ENCODE assay signal across 21 cellular contexts in the genomic region with DNA sequence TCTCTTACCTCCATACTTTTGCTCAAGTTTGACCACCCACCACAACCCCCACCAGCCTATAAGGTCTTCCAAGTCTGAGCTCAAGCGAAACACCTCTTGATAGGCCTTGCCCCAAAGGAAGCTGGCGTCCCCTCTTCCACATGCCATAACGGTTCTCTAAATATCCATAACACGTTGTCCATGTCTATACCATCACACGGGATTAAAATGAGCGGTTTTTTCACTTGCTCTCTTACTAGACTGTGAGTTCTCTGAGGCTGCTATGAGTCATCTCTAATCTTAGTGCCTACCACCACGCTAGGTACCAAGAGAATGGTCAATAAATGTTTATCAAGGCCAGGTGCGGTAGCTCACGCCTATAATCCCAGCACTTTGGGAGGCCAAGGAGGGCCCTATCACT. TPM values are rescaled to one million over a fixed set of nuclear protein-coding genes. Genes with fewer than 3 reads are reported as not detected.
DNase-seq lines count a peak whose midpoint lies in the region; ATAC-seq and TF ChIP-seq lines count a peak whose summit lies in the region.
"Had no signal": no experiment of that assay in that cellular context is flagged by ENCODE, and none has a peak within 500 bp of the region (broad histone marks: within the 10 kb centered on the region; RNA-seq: fewer than 3 reads in every experiment).

No MANE protein-coding gene starts in this region.

- DNase-seq in activated T-cell treated with anti-CD3 and anti-CD28 coated beads, Interleukin-2, amount 50 U/mL, for 72 hours = no peak
- no peak for DNase-seq in activated T-cell treated with anti-CD3 and anti-CD28 coated beads, Interleukin-2, amount 50 U/mL, for 1 hour
- no peak for DNase-seq in WTC11 (ENCODE audit: low spot score)
- no peak for DNase-seq in left colon
- DNase-seq in testis = peak; percentile 4
- no peak for DNase-seq in kidney tubule cell (ENCODE audit: low spot score)
- no peak for DNase-seq in body of pancreas
- DNase-seq in AG08396 (ENCODE audit: low spot score) = no peak
- DNase-seq: heart right ventricle, HFFc6, KBM-7, mammary epithelial cell, MG63, NCI-H2029 treated with DMSO at 0.1 percent for 48 hours, NCI-H345, Right ventricle myocardium superior, substantia nigra, upper lobe of right lung had no signal

- intact Hi-C loops in left colon (cut with DNase I, micrococcal nuclease) (no loop called here), testis (cut with DNase I; ENCODE audit: low total_unique reads) (no loop called here), body of pancreas (cut with DNase I) (no loop called here)

- ATAC-seq in activated T-cell treated with anti-CD3 and anti-CD28 coated beads, Interleukin-2, amount 50 U/mL, for 72 hours (replicated peaks in 1 of 2) = peak; percentile 18 to 32
- no peak for ATAC-seq in WTC11
- ATAC-seq in left colon = peak; percentile 15
- ATAC-seq in body of pancreas = no peak
- ATAC-seq: upper lobe of right lung had no signal

- no peaks in the 10 kb centered on the region for H3K9me3 ChIP-seq in testis
- H3K9me3 ChIP-seq in body of pancreas = no peaks in the 10 kb centered on the region
- H3K9me3 ChIP-seq: BLaER1, heart right ventricle, MG63, upper lobe of right lung had no signal

- POLR2A ChIA-PET in WTC11 (lab: Charles Lee) = no interaction called here

- CTCF ChIA-PET in WTC11 (lab: Charles Lee) = interaction anchor here (1.1 kb wide), 1 partner anchor 32 kb away, joined by 3 read pairs; no protein-coding TSS in a partner anchor

- H3K27me3 ChIP-seq in testis = no peaks in the 10 kb centered on the region
- no peaks in the 10 kb centered on the region for H3K27me3 ChIP-seq in body of pancreas
- H3K27me3 ChIP-seq: BLaER1, heart right ventricle, MG63, upper lobe of right lung had no signal

- no peaks in the 10 kb centered on the region for H3K27me3 Mint-ChIP-seq in activated T-cell treated with anti-CD3 and anti-CD28 coated beads, Interleukin-2, amount 50 U/mL, for 72 hours (ENCODE audit: low read depth)
- H3K27me3 Mint-ChIP-seq in WTC11 (ENCODE audit: low read depth) = no peaks in the 10 kb centered on the region
- H3K27me3 Mint-ChIP-seq: brain had no signal

- no peaks in the 10 kb centered on the region for H3K9me3 Mint-ChIP-seq in activated T-cell treated with anti-CD3 and anti-CD28 coated beads, Interleukin-2, amount 50 U/mL, for 72 hours
- H3K9me3 Mint-ChIP-seq in WTC11 = no peaks in the 10 kb centered on the region
- H3K9me3 Mint-ChIP-seq: brain, HFFc6 had no signal

- H3K27ac ChIP-seq in testis = no peak overlapping the region
- H3K27ac ChIP-seq in body of pancreas = no peak overlapping the region
- H3K27ac ChIP-seq: BLaER1, heart right ventricle, upper lobe of right lung, VCaP had no signal

- no peak overlapping the region for H3K27ac Mint-ChIP-seq in activated T-cell treated with anti-CD3 and anti-CD28 coated beads, Interleukin-2, amount 50 U/mL, for 72 hours
- peak overlapping the region; percentile 10; the same call in 1 of the 2 replicates for H3K27ac Mint-ChIP-seq in WTC11
- H3K27ac Mint-ChIP-seq: brain, HFFc6 had no signal

- H3K4me1 ChIP-seq in testis = peaks cover 14% of the 10 kb centered on the region
- peaks cover 12% of the 10 kb centered on the region for H3K4me1 ChIP-seq in body of pancreas

- peaks cover 0 to 4% of the 10 kb centered on the region in 2 donors for H3K36me3 Mint-ChIP-seq in activated T-cell treated with anti-CD3 and anti-CD28 coated beads, Interleukin-2, amount 50 U/mL, for 72 hours (ENCODE audit: insufficient read depth in 2 of 2)
- H3K36me3 Mint-ChIP-seq in WTC11 = no peaks in the 10 kb centered on the region; the same call in 1 of the 2 replicates

- H3K4me3 ChIP-seq in testis (no peak overlapping the region), body of pancreas (no peak overlapping the region)
- H3K4me3 ChIP-seq: BLaER1, heart right ventricle, MG63, upper lobe of right lung had no signal

- WGBS in testis, 2 donors = 94 to 95% methylated on average over 9 of the region's 9 CpGs
- 81 to 92% methylated on average over 9 of the region's 9 CpGs for WGBS in body of pancreas, 2 donors

- TF ChIP-seq CTCF in WTC11 (IDR thresholded peaks at IDR 0.05) (no peak), testis (IDR thresholded peaks at IDR 0.05) (no peak), body of pancreas (IDR thresholded peaks at IDR 0.05) (no peak)

- H3K4me3 Mint-ChIP-seq in activated T-cell treated with anti-CD3 and anti-CD28 coated beads, Interleukin-2, amount 50 U/mL, for 72 hours = peak overlapping the region in 1 of 2 donors; percentile 29
- no peak overlapping the region for H3K4me3 Mint-ChIP-seq in WTC11
- H3K4me3 Mint-ChIP-seq: brain, HFFc6 had no signal

- TF ChIP-seq POLR2A in testis (IDR thresholded peaks at IDR 0.05) (no peak), body of pancreas (IDR thresholded peaks at IDR 0.05) (no peak)

- peaks cover 81% of the 10 kb centered on the region for H3K4me1 Mint-ChIP-seq in activated T-cell treated with anti-CD3 and anti-CD28 coated beads, Interleukin-2, amount 50 U/mL, for 72 hours (ENCODE audit: low read depth)
- peaks cover 42% of the 10 kb centered on the region for H3K4me1 Mint-ChIP-seq in WTC11

- H3K36me3 ChIP-seq in testis (ENCODE audit: low read depth, missing control alignments) (no peaks in the 10 kb centered on the region), body of pancreas (replicated peaks in 1 of 2; ENCODE audit: insufficient read depth in 1 of 2, low read depth in 2 of 2) (no peaks in the 10 kb centered on the region)

TF ChIP-seq in WTC11, 78 proteins besides CTCF, POLR2A, EP300 and RAD21 (continues in another document):
- TF ChIP-seq ZNF263 (CRISPR knock-in tag; IDR thresholded peaks at IDR 0.05; ENCODE audit: low read depth) (no peak), JUN (CRISPR knock-in tag; IDR thresholded peaks at IDR 0.05) (no peak), CREB1 (CRISPR knock-in tag; IDR thresholded peaks at IDR 0.05) (no peak), NR2C2 (CRISPR knock-in tag; IDR thresholded peaks at IDR 0.05) (no peak), ATF1 (CRISPR knock-in tag; IDR thresholded peaks at IDR 0.05) (no peak), GRHL2 (CRISPR knock-in tag; IDR thresholded peaks at IDR 0.05; ENCODE audit: insufficient replicate concordance, severe bottlenecking) (no peak), GTF2I (CRISPR knock-in tag; conservative IDR thresholded peaks at IDR 0.05) (no peak), NR3C1 (CRISPR knock-in tag; conservative IDR thresholded peaks at IDR 0.05; ENCODE audit: low read depth) (no peak), ESRRA (CRISPR knock-in tag; IDR thresholded peaks at IDR 0.05; ENCODE audit: borderline replicate concordance) (no peak)
- TF ChIP-seq, protein P1, sequence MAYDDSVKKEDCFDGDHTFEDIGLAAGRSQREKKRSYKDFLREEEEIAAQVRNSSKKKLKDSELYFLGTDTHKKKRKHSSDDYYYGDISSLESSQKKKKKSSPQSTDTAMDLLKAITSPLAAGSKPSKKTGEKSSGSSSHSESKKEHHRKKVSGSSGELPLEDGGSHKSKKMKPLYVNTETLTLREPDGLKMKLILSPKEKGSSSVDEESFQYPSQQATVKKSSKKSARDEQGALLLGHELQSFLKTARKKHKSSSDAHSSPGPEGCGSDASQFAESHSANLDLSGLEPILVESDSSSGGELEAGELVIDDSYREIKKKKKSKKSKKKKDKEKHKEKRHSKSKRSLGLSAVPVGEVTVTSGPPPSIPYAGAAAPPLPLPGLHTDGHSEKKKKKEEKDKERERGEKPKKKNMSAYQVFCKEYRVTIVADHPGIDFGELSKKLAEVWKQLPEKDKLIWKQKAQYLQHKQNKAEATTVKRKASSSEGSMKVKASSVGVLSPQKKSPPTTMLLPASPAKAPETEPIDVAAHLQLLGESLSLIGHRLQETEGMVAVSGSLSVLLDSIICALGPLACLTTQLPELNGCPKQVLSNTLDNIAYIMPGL (CRISPR knock-in tag; IDR thresholded peaks at IDR 0.05) = no peak
- TF ChIP-seq, protein P2, sequence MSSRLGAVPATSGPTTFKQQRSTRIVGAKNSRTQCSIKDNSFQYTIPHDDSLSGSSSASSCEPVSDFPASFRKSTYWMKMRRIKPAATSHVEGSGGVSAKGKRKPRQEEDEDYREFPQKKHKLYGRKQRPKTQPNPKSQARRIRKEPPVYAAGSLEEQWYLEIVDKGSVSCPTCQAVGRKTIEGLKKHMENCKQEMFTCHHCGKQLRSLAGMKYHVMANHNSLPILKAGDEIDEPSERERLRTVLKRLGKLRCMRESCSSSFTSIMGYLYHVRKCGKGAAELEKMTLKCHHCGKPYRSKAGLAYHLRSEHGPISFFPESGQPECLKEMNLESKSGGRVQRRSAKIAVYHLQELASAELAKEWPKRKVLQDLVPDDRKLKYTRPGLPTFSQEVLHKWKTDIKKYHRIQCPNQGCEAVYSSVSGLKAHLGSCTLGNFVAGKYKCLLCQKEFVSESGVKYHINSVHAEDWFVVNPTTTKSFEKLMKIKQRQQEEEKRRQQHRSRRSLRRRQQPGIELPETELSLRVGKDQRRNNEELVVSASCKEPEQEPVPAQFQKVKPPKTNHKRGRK (CRISPR knock-in tag; IDR thresholded peaks at IDR 0.05; ENCODE audit: borderline replicate concordance) = no peak
- TF ChIP-seq, protein P3, sequence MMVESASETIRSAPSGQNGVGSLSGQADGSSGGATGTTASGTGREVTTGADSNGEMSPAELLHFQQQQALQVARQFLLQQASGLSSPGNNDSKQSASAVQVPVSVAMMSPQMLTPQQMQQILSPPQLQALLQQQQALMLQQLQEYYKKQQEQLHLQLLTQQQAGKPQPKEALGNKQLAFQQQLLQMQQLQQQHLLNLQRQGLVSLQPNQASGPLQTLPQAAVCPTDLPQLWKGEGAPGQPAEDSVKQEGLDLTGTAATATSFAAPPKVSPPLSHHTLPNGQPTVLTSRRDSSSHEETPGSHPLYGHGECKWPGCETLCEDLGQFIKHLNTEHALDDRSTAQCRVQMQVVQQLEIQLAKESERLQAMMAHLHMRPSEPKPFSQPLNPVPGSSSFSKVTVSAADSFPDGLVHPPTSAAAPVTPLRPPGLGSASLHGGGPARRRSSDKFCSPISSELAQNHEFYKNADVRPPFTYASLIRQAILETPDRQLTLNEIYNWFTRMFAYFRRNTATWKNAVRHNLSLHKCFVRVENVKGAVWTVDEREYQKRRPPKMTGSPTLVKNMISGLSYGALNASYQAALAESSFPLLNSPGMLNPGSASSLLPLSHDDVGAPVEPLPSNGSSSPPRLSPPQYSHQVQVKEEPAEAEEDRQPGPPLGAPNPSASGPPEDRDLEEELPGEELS (CRISPR knock-in tag; IDR thresholded peaks at IDR 0.05) = no peak

RNA-seq across cellular contexts. Expression of a gene that starts 41.0 kb away (rescaled TPM):
- 100 to 1,000 TPM; 146 to 197 TPM for total RNA-seq in activated T-cell treated with anti-CD3 and anti-CD28 coated beads, Interleukin-2, amount 50 U/mL, for 72 hours
- total RNA-seq in WTC11 (2021) (90.1 to 104 TPM (median 92.8 TPM) in 3 replicates), left colon (100 to 1,000 TPM in 1 of 2 donors, 10 to 100 TPM in 1; 97.7 to 144 TPM), testis (10 to 100 TPM; 57.8 to 58.0 TPM), body of pancreas (10 to 100 TPM; 28.0 to 36.1 TPM)
- 128 TPM for polyA plus RNA-seq in testis (ENCODE audit: insufficient read depth, low read depth, low replicate concordance)

RNA-seq across cellular contexts. Expression of a gene that starts 56.6 kb away (rescaled TPM):
- total RNA-seq in activated T-cell treated with anti-CD3 and anti-CD28 coated beads, Interleukin-2, amount 50 U/mL, for 72 hours = under 1 TPM; 0.81 to 0.91 TPM
- total RNA-seq in WTC11 (2021) (7.8 to 12.4 TPM (median 7.8 TPM) in 3 replicates), left colon (not detected), testis (under 1 TPM; 0.12 to 0.47 TPM), body of pancreas (not detected)
- polyA plus RNA-seq in testis (ENCODE audit: insufficient read depth, low read depth, low replicate concordance) = 0.20 TPM

Comparison
In these comparisons a context has a peak if more than half of its experiments do, and no peak if none do; other contexts are left out.
1. ATAC-seq: peak in activated T-cell treated with anti-CD3 and anti-CD28 coated beads, Interleukin-2, amount 50 U/mL, for 72 hours (2 of 2) and left colon (single experiment); none in WTC11 (single experiment) and body of pancreas (single experiment).